Comparison of ENCODE assay signal across 1 cellular context in the genomic region with DNA sequence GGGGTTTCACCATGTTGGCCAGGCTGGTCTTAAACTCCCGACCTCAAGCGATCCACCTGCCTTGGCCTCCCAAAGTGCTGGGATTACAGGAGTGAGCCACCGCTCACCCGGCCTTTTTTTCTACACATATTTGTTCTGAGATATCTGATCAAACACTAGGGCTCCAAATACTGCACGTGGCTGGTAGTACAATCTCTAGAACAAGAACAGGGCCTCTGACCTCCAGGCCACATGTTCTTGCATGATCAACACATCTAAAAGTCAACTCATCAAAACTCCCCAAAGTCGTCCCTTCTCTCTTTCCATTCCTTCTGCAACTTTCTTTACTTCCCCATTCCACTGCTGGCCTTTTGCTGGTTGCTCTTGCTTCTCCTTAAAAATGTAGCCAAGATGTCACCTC.
A peak's percentile ranks its signal among the peaks of the same experiment; 100 is the strongest.
TF ChIP-seq lines count a peak whose summit lies in the region.

No MANE protein-coding gene starts in this region.

TF ChIP-seq in K562, 482 proteins besides CTCF, POLR2A, EP300 and RAD21 (continued from another document):
- TF ChIP-seq, protein P1, sequence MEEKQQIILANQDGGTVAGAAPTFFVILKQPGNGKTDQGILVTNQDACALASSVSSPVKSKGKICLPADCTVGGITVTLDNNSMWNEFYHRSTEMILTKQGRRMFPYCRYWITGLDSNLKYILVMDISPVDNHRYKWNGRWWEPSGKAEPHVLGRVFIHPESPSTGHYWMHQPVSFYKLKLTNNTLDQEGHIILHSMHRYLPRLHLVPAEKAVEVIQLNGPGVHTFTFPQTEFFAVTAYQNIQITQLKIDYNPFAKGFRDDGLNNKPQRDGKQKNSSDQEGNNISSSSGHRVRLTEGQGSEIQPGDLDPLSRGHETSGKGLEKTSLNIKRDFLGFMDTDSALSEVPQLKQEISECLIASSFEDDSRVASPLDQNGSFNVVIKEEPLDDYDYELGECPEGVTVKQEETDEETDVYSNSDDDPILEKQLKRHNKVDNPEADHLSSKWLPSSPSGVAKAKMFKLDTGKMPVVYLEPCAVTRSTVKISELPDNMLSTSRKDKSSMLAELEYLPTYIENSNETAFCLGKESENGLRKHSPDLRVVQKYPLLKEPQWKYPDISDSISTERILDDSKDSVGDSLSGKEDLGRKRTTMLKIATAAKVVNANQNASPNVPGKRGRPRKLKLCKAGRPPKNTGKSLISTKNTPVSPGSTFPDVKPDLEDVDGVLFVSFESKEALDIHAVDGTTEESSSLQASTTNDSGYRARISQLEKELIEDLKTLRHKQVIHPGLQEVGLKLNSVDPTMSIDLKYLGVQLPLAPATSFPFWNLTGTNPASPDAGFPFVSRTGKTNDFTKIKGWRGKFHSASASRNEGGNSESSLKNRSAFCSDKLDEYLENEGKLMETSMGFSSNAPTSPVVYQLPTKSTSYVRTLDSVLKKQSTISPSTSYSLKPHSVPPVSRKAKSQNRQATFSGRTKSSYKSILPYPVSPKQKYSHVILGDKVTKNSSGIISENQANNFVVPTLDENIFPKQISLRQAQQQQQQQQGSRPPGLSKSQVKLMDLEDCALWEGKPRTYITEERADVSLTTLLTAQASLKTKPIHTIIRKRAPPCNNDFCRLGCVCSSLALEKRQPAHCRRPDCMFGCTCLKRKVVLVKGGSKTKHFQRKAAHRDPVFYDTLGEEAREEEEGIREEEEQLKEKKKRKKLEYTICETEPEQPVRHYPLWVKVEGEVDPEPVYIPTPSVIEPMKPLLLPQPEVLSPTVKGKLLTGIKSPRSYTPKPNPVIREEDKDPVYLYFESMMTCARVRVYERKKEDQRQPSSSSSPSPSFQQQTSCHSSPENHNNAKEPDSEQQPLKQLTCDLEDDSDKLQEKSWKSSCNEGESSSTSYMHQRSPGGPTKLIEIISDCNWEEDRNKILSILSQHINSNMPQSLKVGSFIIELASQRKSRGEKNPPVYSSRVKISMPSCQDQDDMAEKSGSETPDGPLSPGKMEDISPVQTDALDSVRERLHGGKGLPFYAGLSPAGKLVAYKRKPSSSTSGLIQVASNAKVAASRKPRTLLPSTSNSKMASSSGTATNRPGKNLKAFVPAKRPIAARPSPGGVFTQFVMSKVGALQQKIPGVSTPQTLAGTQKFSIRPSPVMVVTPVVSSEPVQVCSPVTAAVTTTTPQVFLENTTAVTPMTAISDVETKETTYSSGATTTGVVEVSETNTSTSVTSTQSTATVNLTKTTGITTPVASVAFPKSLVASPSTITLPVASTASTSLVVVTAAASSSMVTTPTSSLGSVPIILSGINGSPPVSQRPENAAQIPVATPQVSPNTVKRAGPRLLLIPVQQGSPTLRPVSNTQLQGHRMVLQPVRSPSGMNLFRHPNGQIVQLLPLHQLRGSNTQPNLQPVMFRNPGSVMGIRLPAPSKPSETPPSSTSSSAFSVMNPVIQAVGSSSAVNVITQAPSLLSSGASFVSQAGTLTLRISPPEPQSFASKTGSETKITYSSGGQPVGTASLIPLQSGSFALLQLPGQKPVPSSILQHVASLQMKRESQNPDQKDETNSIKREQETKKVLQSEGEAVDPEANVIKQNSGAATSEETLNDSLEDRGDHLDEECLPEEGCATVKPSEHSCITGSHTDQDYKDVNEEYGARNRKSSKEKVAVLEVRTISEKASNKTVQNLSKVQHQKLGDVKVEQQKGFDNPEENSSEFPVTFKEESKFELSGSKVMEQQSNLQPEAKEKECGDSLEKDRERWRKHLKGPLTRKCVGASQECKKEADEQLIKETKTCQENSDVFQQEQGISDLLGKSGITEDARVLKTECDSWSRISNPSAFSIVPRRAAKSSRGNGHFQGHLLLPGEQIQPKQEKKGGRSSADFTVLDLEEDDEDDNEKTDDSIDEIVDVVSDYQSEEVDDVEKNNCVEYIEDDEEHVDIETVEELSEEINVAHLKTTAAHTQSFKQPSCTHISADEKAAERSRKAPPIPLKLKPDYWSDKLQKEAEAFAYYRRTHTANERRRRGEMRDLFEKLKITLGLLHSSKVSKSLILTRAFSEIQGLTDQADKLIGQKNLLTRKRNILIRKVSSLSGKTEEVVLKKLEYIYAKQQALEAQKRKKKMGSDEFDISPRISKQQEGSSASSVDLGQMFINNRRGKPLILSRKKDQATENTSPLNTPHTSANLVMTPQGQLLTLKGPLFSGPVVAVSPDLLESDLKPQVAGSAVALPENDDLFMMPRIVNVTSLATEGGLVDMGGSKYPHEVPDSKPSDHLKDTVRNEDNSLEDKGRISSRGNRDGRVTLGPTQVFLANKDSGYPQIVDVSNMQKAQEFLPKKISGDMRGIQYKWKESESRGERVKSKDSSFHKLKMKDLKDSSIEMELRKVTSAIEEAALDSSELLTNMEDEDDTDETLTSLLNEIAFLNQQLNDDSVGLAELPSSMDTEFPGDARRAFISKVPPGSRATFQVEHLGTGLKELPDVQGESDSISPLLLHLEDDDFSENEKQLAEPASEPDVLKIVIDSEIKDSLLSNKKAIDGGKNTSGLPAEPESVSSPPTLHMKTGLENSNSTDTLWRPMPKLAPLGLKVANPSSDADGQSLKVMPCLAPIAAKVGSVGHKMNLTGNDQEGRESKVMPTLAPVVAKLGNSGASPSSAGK (IDR thresholded peaks at IDR 0.05): peak; percentile 34; the same call in 1 of the 2 replicates
- TF ChIP-seq CBFA2T3 (IDR thresholded peaks at IDR 0.05) (peak; percentile 53; the same call in 1 of the 2 replicates), CBFA2T2 (conservative IDR thresholded peaks at IDR 0.05) (peak; percentile 26; the same call in 1 of the 2 replicates), TEAD4 (IDR thresholded peaks at IDR 0.05; ENCODE audit: low read length) (peak; percentile 50), TEAD4 (CRISPR knock-in tag; IDR thresholded peaks at IDR 0.05; ENCODE audit: borderline replicate concordance) (no peak), SRF (CRISPR knock-in tag; IDR thresholded peaks at IDR 0.05) (no peak), ARID1B (IDR thresholded peaks at IDR 0.05) (peak; percentile 42; the same call in 1 of the 2 replicates), TAL1 (IDR thresholded peaks at IDR 0.05) (peak; percentile 41; the same call in 1 of the 2 replicates), ZNF76 (CRISPR knock-in tag; IDR thresholded peaks at IDR 0.05; ENCODE audit: borderline replicate concordance) (no peak), TCF3 (CRISPR knock-in tag; IDR thresholded peaks at IDR 0.05) (peak; percentile 42), ZNF316 (IDR thresholded peaks at IDR 0.05) (peak; percentile 37; the same call in 1 of the 2 replicates), EZH2 (IDR thresholded peaks at IDR 0.05; ENCODE audit: borderline replicate concordance, low read depth, low read length) (no peak), L3MBTL2 (IDR thresholded peaks at IDR 0.05) (peak; percentile 77)
